In genomic region chr7:114026486-114027089, GRCh38 we compare ENCODE assay signal across 8 cellular contexts.
DNase-seq lines count a peak whose midpoint lies in the region; ATAC-seq and TF ChIP-seq lines count a peak whose summit lies in the region.

No MANE protein-coding gene starts in this region.

- no peaks in the 10 kb centered on the region for H3K36me3 ChIP-seq in body of pancreas (replicated peaks in 1 of 2; ENCODE audit: insufficient read depth in 1 of 2, low read depth in 2 of 2)

- TF ChIP-seq CTCF in body of pancreas (IDR thresholded peaks at IDR 0.05): peak; percentile 21 to 68 (median 64)

- ATAC-seq in GM19463 (IDR thresholded peaks at IDR 0.05; ENCODE audit: unreplicated experiment) (peak; percentile 70), HG03469 (IDR thresholded peaks at IDR 0.05; ENCODE audit: unreplicated experiment) (peak; percentile 85), body of pancreas (no peak), left colon (peak; percentile 63)

- no peaks in the 10 kb centered on the region for H3K9me3 ChIP-seq in body of pancreas

- no peak overlapping the region for H3K27ac ChIP-seq in body of pancreas

- TF ChIP-seq POLR2A in body of pancreas (IDR thresholded peaks at IDR 0.05): no peak

- H3K4me1 ChIP-seq in body of pancreas: no peaks in the 10 kb centered on the region

- intact Hi-C loops in body of pancreas (cut with DNase I): no loop called here
- intact Hi-C loops in left colon (cut with DNase I, micrococcal nuclease): no loop called here

- peak; percentile 68 for DNase-seq in DMS53 treated with DMSO at 0.1 percent for 48 hours (lab: John Stamatoyannopoulos, UW; ENCODE audit: unreplicated experiment)
- DNase-seq in NCI-H526 (lab: John Stamatoyannopoulos, UW): peak; percentile 45 to 86
- peak in 1 of 4 donors; percentile 37 for DNase-seq in body of pancreas
- no peak for DNase-seq in left colon
- DNase-seq in GOT3 (lab: John Stamatoyannopoulos, UW): no peak
- DNase-seq in mucosa of gallbladder (ENCODE audit: low spot score): no peak

- WGBS in body of pancreas, 2 donors: 3 to 5% methylated on average over 1 of the region's 1 CpG

- H3K27me3 ChIP-seq in body of pancreas: no peaks in the 10 kb centered on the region

- no peak overlapping the region for H3K4me3 ChIP-seq in body of pancreas

Comparison
In these comparisons a context has a peak if more than half of its experiments do, and no peak if none do; other contexts are left out.
1. DNase-seq: peak in DMS53 treated with DMSO at 0.1 percent for 48 hours (single experiment) and NCI-H526 (2 of 2); none in left colon (0 of 2), GOT3 (single experiment) and mucosa of gallbladder (single experiment).